In the genomic region with DNA sequence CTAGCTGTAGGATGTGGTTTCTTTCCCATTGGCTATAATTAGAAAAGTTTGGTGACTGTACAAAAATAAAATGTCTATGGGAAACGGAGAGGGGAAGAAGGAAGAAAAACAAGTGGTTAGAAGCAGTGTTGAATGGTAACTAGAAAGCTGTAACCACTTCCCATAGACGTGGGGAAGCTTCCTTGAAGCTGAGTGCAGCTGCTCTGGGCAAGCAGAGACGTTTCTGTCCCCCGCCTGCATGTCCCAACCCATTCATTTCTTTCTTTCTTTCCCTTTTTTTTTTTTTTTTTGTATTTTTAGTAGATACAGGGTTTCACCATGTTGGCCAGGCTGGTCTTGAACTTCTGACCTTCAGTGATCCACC, we compare ENCODE assay signal across 15 cellular contexts.
DNase-seq lines count a peak whose midpoint lies in the region; ATAC-seq, FAIRE-seq and TF ChIP-seq lines count a peak whose summit lies in the region.
"Had no signal": no experiment of that assay in that cellular context is flagged by ENCODE, and none has a peak within 500 bp of the region (broad histone marks: within the 10 kb centered on the region; RNA-seq: fewer than 3 reads in every experiment).

No MANE protein-coding gene starts in this region.

- no peaks in the 10 kb centered on the region for H3K9me3 ChIP-seq in MM.1S (replicated peaks; ENCODE audit: insufficient read depth, low read length)
- no peaks in the 10 kb centered on the region for H3K9me3 ChIP-seq in effector memory CD4-positive, alpha-beta T cell (ENCODE audit: control insufficient read depth, low read length)
- H3K9me3 ChIP-seq: pancreas had no signal

- peak; percentile 74 for ATAC-seq in GM18508 (IDR thresholded peaks at IDR 0.05; ENCODE audit: insufficient read depth, unreplicated experiment)
- ATAC-seq in GM21423 (IDR thresholded peaks at IDR 0.05; ENCODE audit: unreplicated experiment) = peak; percentile 82
- peak; percentile 82 for ATAC-seq in HG03571 (IDR thresholded peaks at IDR 0.05; ENCODE audit: unreplicated experiment)
- no peak for ATAC-seq in GM18870 (IDR thresholded peaks at IDR 0.05; ENCODE audit: unreplicated experiment)
- ATAC-seq: activated CD4-positive, alpha-beta T cell treated with anti-CD3 and anti-CD28 coated beads for 36 hours; K562 had no signal

- no peak overlapping the region for H3K4me3 ChIP-seq in bronchial epithelial cell (ENCODE audit: low read depth, low read length)
- H3K4me3 ChIP-seq in MM.1S (ENCODE audit: low read length) = no peak overlapping the region
- H3K4me3 ChIP-seq in effector memory CD4-positive, alpha-beta T cell (ENCODE audit: insufficient read depth, low read depth, low read length, poor library complexity, severe bottlenecking) = no peak overlapping the region
- H3K4me3 ChIP-seq: K562, pancreas had no signal

- no peaks in the 10 kb centered on the region for H3K36me3 ChIP-seq in bronchial epithelial cell (ENCODE audit: control insufficient read depth, insufficient read depth, low read length)
- H3K36me3 ChIP-seq in MM.1S (replicated peaks; ENCODE audit: insufficient read depth, low read length) = no peaks in the 10 kb centered on the region
- no peaks in the 10 kb centered on the region for H3K36me3 ChIP-seq in effector memory CD4-positive, alpha-beta T cell (ENCODE audit: control insufficient read depth, insufficient read depth, low read length)
- H3K36me3 ChIP-seq: pancreas had no signal

- H4K20me1 ChIP-seq in MM.1S (ENCODE audit: insufficient read depth, low read length) = no peaks in the 10 kb centered on the region

- no peak for FAIRE-seq in bronchial epithelial cell (lab: Jason Lieb, UNC)
- FAIRE-seq: K562, pancreas had no signal

- TF ChIP-seq CTCF in bronchial epithelial cell (IDR thresholded peaks at IDR 0.05; ENCODE audit: insufficient read depth, low read length, severe bottlenecking) (no peak), MM.1S (IDR thresholded peaks at IDR 0.05; ENCODE audit: low read length) (no peak)

- H2AFZ ChIP-seq in MM.1S (ENCODE audit: low read length) = no peak overlapping the region

- H3K79me2 ChIP-seq in MM.1S (ENCODE audit: low read length) = no peaks in the 10 kb centered on the region

- DNase-seq in bronchial epithelial cell (ENCODE audit: low read depth) (peak; percentile 7), MM.1S (no peak)
- DNase-seq in effector memory CD4-positive, alpha-beta T cell = no peak
- DNase-seq: activated CD4-positive, alpha-beta T cell treated with anti-CD3 and anti-CD28 coated beads for 36 hours; hippocampal formation; mammary epithelial cell; NCI-H446 treated with DMSO at 0.1 percent for 48 hours; pancreas; stimulated activated CD4-positive, alpha-beta T cell treated with anti-CD3 and anti-CD28 coated beads, Interleukin-1b, Interleukin-23, amount 100 ng/mL, for 48 hours; stimulated activated naive CD4-positive, alpha-beta T cell treated with Interleukin-2 at 50 U/mL for 16 hours had no signal

- H3K4me1 ChIP-seq in MM.1S (ENCODE audit: low read length) = no peaks in the 10 kb centered on the region
- no peaks in the 10 kb centered on the region for H3K4me1 ChIP-seq in effector memory CD4-positive, alpha-beta T cell (ENCODE audit: control insufficient read depth, insufficient read depth, low read length, poor library complexity, severe bottlenecking)
- H3K4me1 ChIP-seq: pancreas had no signal

- H3K4me2 ChIP-seq in MM.1S (ENCODE audit: low read depth, low read length) = no peak overlapping the region

- H3F3A ChIP-seq in MM.1S (ENCODE audit: insufficient read depth, low read length) = no peaks in the 10 kb centered on the region

- H3K27me3 ChIP-seq in bronchial epithelial cell (ENCODE audit: control insufficient read depth, insufficient read depth, low read length) (no peaks in the 10 kb centered on the region), MM.1S (replicated peaks; ENCODE audit: insufficient read depth, low read length) (no peaks in the 10 kb centered on the region)
- no peaks in the 10 kb centered on the region for H3K27me3 ChIP-seq in effector memory CD4-positive, alpha-beta T cell (replicated peaks; ENCODE audit: control insufficient read depth, insufficient read depth, low read length, poor library complexity, severe bottlenecking)
- H3K27me3 ChIP-seq: pancreas had no signal

- H3K9me2 ChIP-seq in MM.1S (replicated peaks; ENCODE audit: insufficient read depth, low read length) = no peaks in the 10 kb centered on the region

- no peak overlapping the region for H3K9ac ChIP-seq in MM.1S (ENCODE audit: low read length)

- H3K27ac ChIP-seq in MM.1S (ENCODE audit: low read length) = no peak overlapping the region
- H3K27ac ChIP-seq in effector memory CD4-positive, alpha-beta T cell (ENCODE audit: insufficient read depth, low read length, poor library complexity, severe bottlenecking) = no peak overlapping the region
- H3K27ac ChIP-seq: pancreas had no signal
